ENCODE assay signal across 1 cellular context in genomic region chr20:45971675-45972499, GRCh38.
TF ChIP-seq lines count a peak whose summit lies in the region.

Gene ZNF335 (minus strand): TSS chr20:45972203. CDS start chr20:45971410, 793 bp downstream.

TF ChIP-seq in K562, 482 proteins besides CTCF, POLR2A, EP300 and RAD21 (continued from another document and continues in another):
- TF ChIP-seq ZNF407 (IDR thresholded peaks at IDR 0.05; ENCODE audit: low read depth) (no peak), HDAC6 (IDR thresholded peaks at IDR 0.05; ENCODE audit: low read depth, low read length) (no peak), PTTG1 (tag; IDR thresholded peaks at IDR 0.05; ENCODE audit: low read depth) (no peak), MTA1 (IDR thresholded peaks at IDR 0.05; ENCODE audit: borderline replicate concordance) (peak; percentile 95), BCLAF1 (IDR thresholded peaks at IDR 0.05; ENCODE audit: borderline replicate concordance in 1 of 2, control insufficient read depth in 1 of 2, low read depth in 2 of 2, low read length in 1 of 2) (peak; percentile 83 to 95; a peak in 3 of 4 replicates), RREB1 (CRISPR knock-in tag; IDR thresholded peaks at IDR 0.05) (peak; percentile 82; the same call in 1 of the 2 replicates), PPARD (CRISPR knock-in tag; IDR thresholded peaks at IDR 0.05) (no peak), KLF10 (CRISPR knock-in tag; IDR thresholded peaks at IDR 0.05) (no peak), RCOR1 (IDR thresholded peaks at IDR 0.05; ENCODE audit: borderline replicate concordance in 1 of 2, low read depth in 2 of 2, low read length in 2 of 2) (peak; percentile 8 to 15; a peak in 1 of 4 replicates), PHB (CRISPR knock-in tag; IDR thresholded peaks at IDR 0.05) (no peak; the same call in 1 of the 2 replicates), SMAD1 (IDR thresholded peaks at IDR 0.05; ENCODE audit: low read depth, low read length, partially characterized antibody) (no peak), BRF1 (IDR thresholded peaks at IDR 0.05; ENCODE audit: borderline replicate concordance, extremely low read depth, insufficient read length) (no peak), TRIM24 (IDR thresholded peaks at IDR 0.05) (peak; percentile 67 to 70), FOXJ2 (tag; IDR thresholded peaks at IDR 0.05) (peak; percentile 64; the same call in 1 of the 2 replicates), ZNF347 (CRISPR knock-in tag; IDR thresholded peaks at IDR 0.05; ENCODE audit: low read depth) (peak; percentile 26; the same call in 1 of the 2 replicates), RBM15 (IDR thresholded peaks at IDR 0.05; ENCODE audit: insufficient read depth, low read length) (no peak), ELF1 (tag; IDR thresholded peaks at IDR 0.05) (peak; percentile 94), SMAD2 (IDR thresholded peaks at IDR 0.05; ENCODE audit: low read depth, low read length) (no peak), ZNF778 (CRISPR knock-in tag; IDR thresholded peaks at IDR 0.05) (no peak), ZSCAN29 (IDR thresholded peaks at IDR 0.05) (no peak), STAT6 (CRISPR knock-in tag; IDR thresholded peaks at IDR 0.05) (0 out of 2 replicates have a peak, but pooled peaks have one; percentile 6), ZBTB9 (CRISPR knock-in tag; IDR thresholded peaks at IDR 0.05) (0 out of 2 replicates have a peak, but pooled peaks have one; percentile 28), HMGN3 (IDR thresholded peaks at IDR 0.05; ENCODE audit: borderline replicate concordance, extremely low read depth, insufficient read length, low read depth, low read length) (peak; percentile 95), NFRKB (IDR thresholded peaks at IDR 0.05; ENCODE audit: low read depth) (peak; percentile 99), FOXK1 (CRISPR knock-in tag; IDR thresholded peaks at IDR 0.05; ENCODE audit: borderline replicate concordance) (no peak; the same call in 1 of the 2 replicates), SOX6 (IDR thresholded peaks at IDR 0.05) (peak; percentile 80), ZFP1 (CRISPR knock-in tag; IDR thresholded peaks at IDR 0.05) (no peak), HIVEP1 (CRISPR knock-in tag; IDR thresholded peaks at IDR 0.05) (0 out of 2 replicates have a peak, but pooled peaks have one; percentile 51), GATAD2A (IDR thresholded peaks at IDR 0.05) (peak; percentile 84), FOXA1 (IDR thresholded peaks at IDR 0.05; ENCODE audit: borderline replicate concordance) (no peak), ZKSCAN8 (CRISPR knock-in tag; IDR thresholded peaks at IDR 0.05) (no peak), MCM7 (IDR thresholded peaks at IDR 0.05) (no peak), POLR2H (tag; IDR thresholded peaks at IDR 0.05; ENCODE audit: low read depth) (no peak), MCM3 (IDR thresholded peaks at IDR 0.05) (no peak), HMGXB4 (CRISPR knock-in tag; IDR thresholded peaks at IDR 0.05) (peak; percentile 87), MTF1 (CRISPR knock-in tag; IDR thresholded peaks at IDR 0.05; ENCODE audit: borderline replicate concordance) (no peak), ZBTB8A (IDR thresholded peaks at IDR 0.05; ENCODE audit: partially characterized antibody) (no peak)
